ENCODE assay signal across 8 cellular contexts in genomic region chr1:114756009-114756892, GRCh38. TPM values are rescaled to one million over a fixed set of nuclear protein-coding genes. Genes with fewer than 3 reads are reported as not detected.
DNase-seq lines count a peak whose midpoint lies in the region; ATAC-seq and TF ChIP-seq lines count a peak whose summit lies in the region.

No MANE protein-coding gene starts in this region.

- no peak for DNase-seq in activated naive CD4-positive, alpha-beta T cell (lab: John Stamatoyannopoulos, UW)
- peak; percentile 17 for DNase-seq in kidney tubule cell (ENCODE audit: low spot score)
- no peak for DNase-seq in tibial nerve (ENCODE audit: low spot score in 2 of 2)
- DNase-seq in COR-L47 (lab: John Stamatoyannopoulos, UW): no peak
- no peak for DNase-seq in iPS-NIHi11 (ENCODE audit: low spot score)

- H3K27me3 Mint-ChIP-seq in activated naive CD4-positive, alpha-beta T cell treated with anti-CD3 and anti-CD28 coated beads, Interleukin-2, amount 50 U/mL, for 24 hours: no peaks in the 10 kb centered on the region
- H3K27me3 Mint-ChIP-seq in activated T-helper 17 cell treated with anti-CD3 and anti-CD28 coated beads, Interleukin-2, amount 50 U/mL, for 72 hours: no peaks in the 10 kb centered on the region

- H3K4me1 ChIP-seq in tibial nerve: peaks cover 0 to 63% (median 43%) of the 10 kb centered on the region in 4 donors

- 28 to 31% methylated on average over 14 of the region's 14 CpGs for WGBS in tibial nerve, 2 donors

- TF ChIP-seq EP300 in tibial nerve (IDR thresholded peaks at IDR 0.05): no peak

- H3K4me3 ChIP-seq in tibial nerve: peak overlapping the region; percentile 64 to 99 (median 88)

- peaks cover 11% of the 10 kb centered on the region for H3K36me3 Mint-ChIP-seq in activated naive CD4-positive, alpha-beta T cell treated with anti-CD3 and anti-CD28 coated beads, Interleukin-2, amount 50 U/mL, for 24 hours
- H3K36me3 Mint-ChIP-seq in activated T-helper 17 cell treated with anti-CD3 and anti-CD28 coated beads, Interleukin-2, amount 50 U/mL, for 72 hours (ENCODE audit: low read depth): peaks cover 64% of the 10 kb centered on the region

- no peak for TF ChIP-seq CTCF in tibial nerve (IDR thresholded peaks at IDR 0.05)

- no peak for TF ChIP-seq POLR2A in tibial nerve (IDR thresholded peaks at IDR 0.05)

- H3K27me3 ChIP-seq in tibial nerve: no peaks in the 10 kb centered on the region

- H3K36me3 ChIP-seq in tibial nerve: no peaks in the 10 kb centered on the region

- H3K4me1 Mint-ChIP-seq in activated naive CD4-positive, alpha-beta T cell treated with anti-CD3 and anti-CD28 coated beads, Interleukin-2, amount 50 U/mL, for 24 hours: peaks cover 66% of the 10 kb centered on the region
- H3K4me1 Mint-ChIP-seq in activated T-helper 17 cell treated with anti-CD3 and anti-CD28 coated beads, Interleukin-2, amount 50 U/mL, for 72 hours: peaks cover 42% of the 10 kb centered on the region

- H3K4me3 Mint-ChIP-seq in activated naive CD4-positive, alpha-beta T cell treated with anti-CD3 and anti-CD28 coated beads, Interleukin-2, amount 50 U/mL, for 24 hours: peak overlapping the region; percentile 98
- peak overlapping the region; percentile 96 for H3K4me3 Mint-ChIP-seq in activated T-helper 17 cell treated with anti-CD3 and anti-CD28 coated beads, Interleukin-2, amount 50 U/mL, for 72 hours

- H3K27ac ChIP-seq in tibial nerve: peak overlapping the region in 3 of 4 donors; percentile 98 to 99 (median 99)

- ATAC-seq in HG03108 (IDR thresholded peaks at IDR 0.05; ENCODE audit: unreplicated experiment): peak; percentile 37
- ATAC-seq in activated T-helper 17 cell treated with anti-CD3 and anti-CD28 coated beads, Interleukin-2, amount 50 U/mL, for 72 hours (replicated peaks): peak; percentile 45

- H3K9me3 ChIP-seq in tibial nerve: no peaks in the 10 kb centered on the region

- H3K27ac Mint-ChIP-seq in activated naive CD4-positive, alpha-beta T cell treated with anti-CD3 and anti-CD28 coated beads, Interleukin-2, amount 50 U/mL, for 24 hours: peak overlapping the region; percentile 99
- peak overlapping the region; percentile 100 for H3K27ac Mint-ChIP-seq in activated T-helper 17 cell treated with anti-CD3 and anti-CD28 coated beads, Interleukin-2, amount 50 U/mL, for 72 hours

- peaks cover 4% of the 10 kb centered on the region for H3K9me3 Mint-ChIP-seq in activated naive CD4-positive, alpha-beta T cell treated with anti-CD3 and anti-CD28 coated beads, Interleukin-2, amount 50 U/mL, for 24 hours
- peaks cover 4% of the 10 kb centered on the region for H3K9me3 Mint-ChIP-seq in activated T-helper 17 cell treated with anti-CD3 and anti-CD28 coated beads, Interleukin-2, amount 50 U/mL, for 72 hours

RNA-seq across cellular contexts. Expression of gene CSDE1, which starts 1.5 kb away (rescaled TPM):
- 100 to 1,000 TPM; 465 to 604 TPM for total RNA-seq in activated T-helper 17 cell treated with anti-CD3 and anti-CD28 coated beads, Interleukin-2, amount 50 U/mL, for 72 hours
- 1,000 to 10,000 TPM in 1 of 4 donors, 100 to 1,000 TPM in 3; 528 to 1,344 (median 763) TPM for total RNA-seq in tibial nerve

RNA-seq across cellular contexts. Expression of gene SIKE1, which starts 24.2 kb away (rescaled TPM):
- total RNA-seq in activated T-helper 17 cell treated with anti-CD3 and anti-CD28 coated beads, Interleukin-2, amount 50 U/mL, for 72 hours: 10 to 100 TPM; 55.9 to 86.3 TPM
- total RNA-seq in tibial nerve: 10 to 100 TPM; 19.8 to 58.1 (median 44.0) TPM

RNA-seq across cellular contexts. Expression of gene NRAS, which starts 39.7 kb away (rescaled TPM):
- total RNA-seq in activated T-helper 17 cell treated with anti-CD3 and anti-CD28 coated beads, Interleukin-2, amount 50 U/mL, for 72 hours: 10 to 100 TPM; 45.5 to 54.8 TPM
- 10 to 100 TPM; 16.3 to 22.8 (median 20.1) TPM for total RNA-seq in tibial nerve
